In the genomic region with DNA sequence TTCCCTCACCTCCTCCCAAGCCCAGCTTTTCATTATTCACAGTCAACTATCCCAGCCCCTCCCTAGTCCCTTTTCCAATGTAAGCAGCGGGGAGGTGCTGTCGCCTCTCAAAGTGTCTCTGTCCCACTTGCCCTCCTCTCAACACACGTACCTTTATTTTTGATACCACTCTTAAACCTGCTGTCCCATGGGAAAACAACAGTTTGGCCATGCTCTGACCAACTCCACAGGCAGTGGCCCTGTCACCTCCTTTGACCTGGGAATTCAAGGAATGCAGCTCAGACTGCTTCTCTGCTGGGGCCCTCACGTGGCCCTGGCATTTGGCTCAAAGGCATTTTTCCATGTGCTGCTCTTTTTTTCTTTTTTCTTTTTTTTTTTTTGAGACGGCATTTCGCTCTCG, we compare ENCODE assay signal across 13 cellular contexts. TPM values are rescaled to one million over a fixed set of nuclear protein-coding genes. Genes with fewer than 3 reads are reported as not detected.
DNase-seq lines count a peak whose midpoint lies in the region; ATAC-seq, FAIRE-seq and TF ChIP-seq lines count a peak whose summit lies in the region.
"Had no signal": no experiment of that assay in that cellular context is flagged by ENCODE, and none has a peak within 500 bp of the region (broad histone marks: within the 10 kb centered on the region; RNA-seq: fewer than 3 reads in every experiment).

No MANE protein-coding gene starts in this region.

- DNase-seq in H9 (peak; percentile 87), GM12878 (ENCODE audit: low read depth, low spot score) (no peak), islet precursor cell (peak; percentile 96), smooth muscle cell (lab: John Stamatoyannopoulos, UW; ENCODE audit: unreplicated experiment) (no peak), MV-4-11 (lab: John Stamatoyannopoulos, UW) (no peak), NCI-H2107 (lab: John Stamatoyannopoulos, UW) (no peak)
- DNase-seq: NCI-H187; stimulated activated naive CD4-positive, alpha-beta T cell treated with Interleukin-2 at 50 U/mL for 16 hours had no signal

- peaks cover 49 to 51% of the 10 kb centered on the region in 2 experiments for H3K4me1 Mint-ChIP-seq in H9

- H3K27ac ChIP-seq in H9 (ENCODE audit: insufficient read length, low read depth, low read length) (no peak overlapping the region), GM12878 (ENCODE audit: control insufficient read depth, insufficient read depth) (peak overlapping the region; percentile 49), smooth muscle cell (ENCODE audit: low read depth) (no peak overlapping the region)

- no peak overlapping the region for H3K56ac ChIP-seq in H9 (ENCODE audit: insufficient read length, low read depth, low read length)

- no peak overlapping the region for H3K23ac ChIP-seq in H9 (ENCODE audit: insufficient read length, low read depth, low read length)

- no peaks in the 10 kb centered on the region for H3F3A ChIP-seq in smooth muscle cell (ENCODE audit: low read depth)

- H2BK15ac ChIP-seq in H9 (ENCODE audit: low read depth, low read length): no peak overlapping the region

- POLR2A ChIA-PET in GM12878 (lab: Charles Lee): interaction anchor here (0.6 to 1.4 kb wide), 5 partner anchors 9 to 649 kb away, joined by 3 to 4 read pairs (median 4); no protein-coding TSS in a partner anchor

- H3K79me2 ChIP-seq in H9 (ENCODE audit: insufficient read depth, low read length): no peaks in the 10 kb centered on the region
- 0 out of 2 replicates have a peak, but pooled peaks cover 1% of the 10 kb centered on the region for H3K79me2 ChIP-seq in GM12878 (ENCODE audit: control insufficient read depth, insufficient read depth, low read length)
- no peaks in the 10 kb centered on the region for H3K79me2 ChIP-seq in smooth muscle cell (ENCODE audit: low read depth)

- H4K91ac ChIP-seq in H9 (ENCODE audit: insufficient read length, low read depth, low read length): no peak overlapping the region

- no peak overlapping the region for H2AFZ ChIP-seq in H9 (ENCODE audit: low read length)
- H2AFZ ChIP-seq in GM12878 (ENCODE audit: control insufficient read depth, low read depth, low read length): no peak overlapping the region
- H2AFZ ChIP-seq in smooth muscle cell (ENCODE audit: low read depth): no peak overlapping the region

- H3K18ac ChIP-seq in H9 (ENCODE audit: insufficient read length, low read depth, low read length): peak overlapping the region; percentile 51

- RAD21 ChIA-PET in GM12878 (lab: Charles Lee; ENCODE audit: unreplicated experiment): interaction anchor here (0.8 to 7.7 kb wide), 5 partner anchors 9 to 286 kb away, joined by 3 to 158 read pairs (median 5); no protein-coding TSS in a partner anchor

- H3K9ac ChIP-seq in H9 (ENCODE audit: extremely low read depth, insufficient read length, low read length): no peak overlapping the region
- no peak overlapping the region for H3K9ac ChIP-seq in GM12878 (ENCODE audit: control insufficient read depth, insufficient read depth, low read length)
- H3K9ac ChIP-seq in smooth muscle cell (ENCODE audit: low read depth): no peak overlapping the region

- no peak for TF ChIP-seq CTCF in H9 (conservative IDR thresholded peaks at IDR 0.05)
- no peak for TF ChIP-seq CTCF in GM12878 (IDR thresholded peaks at IDR 0.05 in 2 of 3, conservative IDR thresholded peaks at IDR 0.05 in 1 of 3; ENCODE audit: control insufficient read depth in 2 of 3, extremely low read depth in 1 of 3, insufficient read depth in 1 of 3, low read depth in 3 of 3, low read length in 3 of 3)
- TF ChIP-seq CTCF in smooth muscle cell (IDR thresholded peaks at IDR 0.05; ENCODE audit: borderline replicate concordance, insufficient read depth, poor library complexity, severe bottlenecking): no peak

- no peak overlapping the region for H2BK20ac ChIP-seq in H9 (ENCODE audit: low read depth, low read length, poor library complexity, severe bottlenecking)

- intact Hi-C loops in GM12878 (cut with micrococcal nuclease; ENCODE audit: unreplicated experiment): no loop called here

- H3K27me3 Mint-ChIP-seq in H9 (ENCODE audit: low read depth): peaks cover 11% of the 10 kb centered on the region

- no peak overlapping the region for H2BK5ac ChIP-seq in H9 (ENCODE audit: insufficient read length, low read length)

- H2BK12ac ChIP-seq in H9 (ENCODE audit: insufficient read length, low read depth, low read length): no peak overlapping the region

- TF ChIP-seq EP300 in GM12878 (IDR thresholded peaks at IDR 0.05; ENCODE audit: borderline replicate concordance in 1 of 2, control insufficient read depth in 1 of 2, low read depth in 2 of 2, low read length in 2 of 2): no peak

- H4K20me1 ChIP-seq in H9 (ENCODE audit: control insufficient read depth, insufficient read depth, insufficient read length) (no peaks in the 10 kb centered on the region), GM12878 (ENCODE audit: control insufficient read depth, insufficient read depth) (no peaks in the 10 kb centered on the region), smooth muscle cell (ENCODE audit: low read depth) (no peaks in the 10 kb centered on the region)

- no peak overlapping the region for H3K4ac ChIP-seq in H9 (ENCODE audit: low read depth, low read length)

- no peak for TF ChIP-seq POLR2A in GM12878 (IDR thresholded peaks at IDR 0.05; ENCODE audit: low read depth, low read length)
- no peak for TF ChIP-seq POLR2A in GM18505 (IDR thresholded peaks at IDR 0.05; ENCODE audit: borderline replicate concordance, extremely low read depth, insufficient read depth, insufficient read length)

- H4K5ac ChIP-seq in H9 (ENCODE audit: insufficient read length, low read depth, low read length): no peak overlapping the region

- no peak for FAIRE-seq in GM12878 (lab: Jason Lieb, UNC)

- in situ Hi-C loops in GM12878 (cut with MboI): loop anchor here (10.0 kb wide), 1 partner anchor 444 kb away; no protein-coding TSS in a partner anchor

- peaks cover 0 to 3% of the 10 kb centered on the region in 2 experiments; a peak in 2 of 5 replicates for H3K9me3 Mint-ChIP-seq in H9
- H3K9me3 Mint-ChIP-seq: activated T-helper 1 cell treated with anti-CD3 and anti-CD28 coated beads, Interleukin-12 subunit alpha, Interleukin-12 subunit beta, Interleukin-2, Interleukin-4 antibody, amounts not matched to agents 30 ng/mL and 10 ng/mL and 1 ng/mL, durations not matched to agents 14 hours and 24 hours and 36 hours had no signal

- no peak overlapping the region for H3T11ph ChIP-seq in H9 (ENCODE audit: low read length)

- no peak overlapping the region for H2BK120ac ChIP-seq in H9 (ENCODE audit: low read depth, low read length, poor library complexity, severe bottlenecking)

- SMC1A ChIA-PET in GM12878 (lab: Charles Lee; ENCODE audit: uncharacterized antibody, unreplicated experiment): interaction anchor here (1.0 to 18.8 kb wide), 6 partner anchors 9 to 86 kb away, joined by 3 to 457 read pairs (median 5); no protein-coding TSS in a partner anchor

- H3K9me3 ChIP-seq in H9 (ENCODE audit: control insufficient read depth, low read depth, low read length): no peaks in the 10 kb centered on the region
- no peaks in the 10 kb centered on the region for H3K9me3 ChIP-seq in GM12878 (replicated peaks; ENCODE audit: control insufficient read depth, insufficient read depth, low read length)
- no peaks in the 10 kb centered on the region for H3K9me3 ChIP-seq in smooth muscle cell (replicated peaks; ENCODE audit: low read depth)
- H3K9me3 ChIP-seq: breast epithelium, HAP-1 had no signal

- H3K4me1 ChIP-seq in H9 (ENCODE audit: insufficient read depth, low read length): peaks cover 15% of the 10 kb centered on the region; the same call in 1 of the 2 replicates
- H3K4me1 ChIP-seq in GM12878 (ENCODE audit: control insufficient read depth, insufficient read depth, low read length): peaks cover 15% of the 10 kb centered on the region
- peaks cover 6% of the 10 kb centered on the region for H3K4me1 ChIP-seq in smooth muscle cell (ENCODE audit: low read depth)
- H3K4me1 ChIP-seq: breast epithelium had no signal

- peaks cover 0 to 3% (median 2%) of the 10 kb centered on the region in 3 experiments; a peak in 1 of 7 replicates for H3K36me3 Mint-ChIP-seq in H9 (ENCODE audit: insufficient read depth in 1 of 3, low read depth in 3 of 3)

- H3K79me1 ChIP-seq in H9 (ENCODE audit: insufficient read depth, low read depth, low read length, poor library complexity, severe bottlenecking): no peaks in the 10 kb centered on the region

- no peaks in the 10 kb centered on the region for H3K23me2 ChIP-seq in H9 (ENCODE audit: insufficient read length, low read depth, low read length, poor library complexity, severe bottlenecking)

- no CpG with 5 or more reads among the region's 7 CpGs for WGBS in H9 (ENCODE audit: extremely low coverage, insufficient read length, low lambda C conversion rate)
- 83% methylated on average over 7 of the region's 7 CpGs for WGBS in GM12878 (ENCODE audit: insufficient coverage, insufficient replicate concordance, low lambda C conversion rate, missing lambda C conversion rate)
- 49% methylated on average over 7 of the region's 7 CpGs for WGBS in smooth muscle cell (ENCODE audit: low lambda C conversion rate)

- H3K4me3 Mint-ChIP-seq in H9: peak overlapping the region; percentile 25 to 60; a peak in 2 of 5 replicates
- H3K4me3 Mint-ChIP-seq: activated T-helper 1 cell treated with anti-CD3 and anti-CD28 coated beads, Interleukin-12 subunit alpha, Interleukin-12 subunit beta, Interleukin-2, Interleukin-4 antibody, amounts not matched to agents 30 ng/mL and 10 ng/mL and 1 ng/mL, durations not matched to agents 14 hours and 24 hours and 36 hours had no signal

- H3K36me3 ChIP-seq in GM12878 (ENCODE audit: control insufficient read depth in 2 of 2, insufficient read depth in 2 of 2, low read length in 1 of 2): no peaks in the 10 kb centered on the region
- no peaks in the 10 kb centered on the region for H3K36me3 ChIP-seq in smooth muscle cell (ENCODE audit: low read depth)
- H3K36me3 ChIP-seq: breast epithelium, HAP-1 had no signal

- TF ChIP-seq RAD21 in GM12878 (IDR thresholded peaks at IDR 0.05; ENCODE audit: insufficient read depth, low read depth, low read length): no peak

- no peak overlapping the region; the same call in 1 of the 2 replicates for H3K4me3 ChIP-seq in GM12878
- no peak overlapping the region for H3K4me3 ChIP-seq in smooth muscle cell
- H3K4me3 ChIP-seq: breast epithelium, HAP-1, K562 had no signal

- ATAC-seq in GM12878 (no peak), GM18505 (IDR thresholded peaks at IDR 0.05; ENCODE audit: unreplicated experiment) (no peak)
- ATAC-seq: K562 had no signal

- no peak overlapping the region for H4K8ac ChIP-seq in H9 (replicated peaks; ENCODE audit: insufficient read length, low read depth, low read length)

- no peak overlapping the region for H2AK5ac ChIP-seq in H9 (ENCODE audit: insufficient read length, low read length)

- H3K27me3 ChIP-seq in H9 (ENCODE audit: insufficient read depth, low read length) (no peaks in the 10 kb centered on the region), GM12878 (replicated peaks in 1 of 2; ENCODE audit: control insufficient read depth in 2 of 2, insufficient read depth in 2 of 2, low read length in 1 of 2) (no peaks in the 10 kb centered on the region), smooth muscle cell (ENCODE audit: low read depth) (no peaks in the 10 kb centered on the region)
- H3K27me3 ChIP-seq: breast epithelium had no signal

- H3K4me2 ChIP-seq in H9 (ENCODE audit: insufficient read depth, insufficient read length, low read length) (peak overlapping the region; percentile 37), GM12878 (ENCODE audit: control insufficient read depth, insufficient read depth) (peak overlapping the region; percentile 3; the same call in 1 of the 2 replicates), smooth muscle cell (peak overlapping the region; percentile 15)

- peak overlapping the region; percentile 22 to 86 (median 57) for H3K27ac Mint-ChIP-seq in H9
- H3K27ac Mint-ChIP-seq: activated T-helper 1 cell treated with anti-CD3 and anti-CD28 coated beads, Interleukin-12 subunit alpha, Interleukin-12 subunit beta, Interleukin-2, Interleukin-4 antibody, amounts not matched to agents 30 ng/mL and 10 ng/mL and 1 ng/mL, durations not matched to agents 14 hours and 24 hours and 36 hours had no signal

- no TSS peak for BruUV-seq in GM12878 (replicated peaks; lab: Mats Ljungman, UMichigan)

- CTCF ChIA-PET in GM12878 (lab: Yijun Ruan, JAX): interaction anchor here (0.9 to 3.5 kb wide), 3 partner anchors 9 to 83 kb away, joined by 3 to 41 read pairs (median 15); no protein-coding TSS in a partner anchor

- peak overlapping the region; percentile 27 for H3K14ac ChIP-seq in H9 (ENCODE audit: insufficient read depth, low read length)

RNA-seq across cellular contexts. Expression of a gene that starts 4.2 kb away (rescaled TPM):
- total RNA-seq in H9 (2021): 2.2 and 3.2 TPM in 2 replicates
- total RNA-seq in GM12878 (2013; cell fraction: nucleolus; rRNA removed): 19.2 and 21.6 TPM in 2 replicates
- total RNA-seq in GM12878 (2014; rRNA removed): 5.7 and 6.4 TPM in 2 replicates
- 3.5 and 3.8 TPM in 2 replicates for total RNA-seq in GM12878 (2014; rRNA removed; fragmentation: Illumina TruSeq; extraction: Trizol)
- 4.7 and 5.8 TPM in 2 replicates for total RNA-seq in GM12878 (2021)
- 9.0 TPM for polyA plus RNA-seq in GM12878 (2011; ENCODE audit: low read depth)
- polyA plus RNA-seq in GM12878 (2011; rRNA removed): 3.3 and 3.5 TPM in 2 replicates
- 3.5 and 4.3 TPM in 2 replicates for polyA plus RNA-seq in GM12878 (2011; cell fraction: cytosol; rRNA removed)
- polyA plus RNA-seq in GM12878 (2011; cell fraction: nucleus; rRNA removed): 7.5 TPM in 2 replicates
- 10.0 and 12.0 TPM in 2 replicates for polyA plus RNA-seq in GM12878 (2012)
- 4.6 and 4.9 TPM in 2 replicates for polyA plus RNA-seq in GM12878 (2014; fragmentation: Illumina TruSeq; extraction: Trizol)
- polyA plus RNA-seq in GM12878 (2014; fragmentation: Nextera tagmentation; extraction: Ambion mirVana): 1 to 10 TPM; 1.8 to 2.7 TPM
- polyA plus RNA-seq in GM12878 (2014; rRNA removed): 6.1 and 8.3 TPM in 2 replicates
- 1 to 10 TPM; 4.6 to 6.7 TPM for polyA plus RNA-seq in GM12878 (2016; fragmentation: Nextera tagmentation; extraction: Ambion mirVana)
- 2.4 and 4.1 TPM in 2 replicates for polyA minus RNA-seq in GM12878 (2011; rRNA and poly(A)+ RNA removed)
- polyA minus RNA-seq in GM12878 (2011; cell fraction: cytosol; rRNA and poly(A)+ RNA removed): 1.3 and 1.6 TPM in 2 replicates
- 2.4 and 4.3 TPM in 2 replicates for polyA minus RNA-seq in GM12878 (2011; cell fraction: nucleus; rRNA and poly(A)+ RNA removed)
- 10.6 and 15.0 TPM in 2 replicates for total RNA-seq in smooth muscle cell
- 11.4 and 12.9 TPM in 2 replicates for polyA plus RNA-seq in smooth muscle cell

Comparison
In these comparisons a context has a peak if more than half of its experiments do, and no peak if none do; other contexts are left out.
1. DNase-seq: peak in H9 (single experiment) and islet precursor cell (single experiment); none in GM12878 (single experiment), smooth muscle cell (single experiment), MV-4-11 (single experiment) and NCI-H2107 (single experiment).
2. Peak in every context shown above with its lines, with median percentiles within 50 percentile points of each other: H3K4me2 ChIP-seq.